7 cellular contexts compared by ENCODE assay signal in genomic region chr13:112685082-112685805, GRCh38. TPM values are rescaled to one million over a fixed set of nuclear protein-coding genes. Genes with fewer than 3 reads are reported as not detected.
A peak's percentile ranks its signal among the peaks of the same experiment; 100 is the strongest.
DNase-seq lines count a peak whose midpoint lies in the region; ATAC-seq, FAIRE-seq and TF ChIP-seq lines count a peak whose summit lies in the region.
"Not testable (repeated sequence)": the region's sequence is repeated elsewhere in the genome, so short reads cannot be mapped to it uniquely, and the experiment has no call there.

No MANE protein-coding gene starts in this region.

- 0 out of 4 replicates have a peak, but pooled peaks of 1 of the 2 experiments have one; percentile 22 for TF ChIP-seq EP300 in HepG2 (IDR thresholded peaks at IDR 0.05; ENCODE audit: low read depth in 2 of 2, low read length in 2 of 2)
- TF ChIP-seq EP300 in HepG2 (CRISPR knock-in tag; IDR thresholded peaks at IDR 0.05; ENCODE audit: borderline replicate concordance) = not testable (repeated sequence)
- peak in 2 of 4 donors; percentile 16 to 79 for TF ChIP-seq EP300 in upper lobe of left lung (IDR thresholded peaks at IDR 0.05)

- POLR2A ChIA-PET in HepG2 (lab: Yijun Ruan, JAX) = not testable (repeated sequence)

- H3K27me3 ChIP-seq in HepG2 (ENCODE audit: control insufficient read depth in 1 of 2, insufficient read depth in 2 of 2, low read length in 2 of 2) = peaks cover 2 to 14% of the 10 kb centered on the region in 2 experiments; a peak in 3 of 5 replicates
- not testable (repeated sequence) for H3K27me3 ChIP-seq in upper lobe of left lung

- H3K4me3 ChIP-seq in kidney (ENCODE audit: low read length in 2 of 2); HepG2 (replicated peaks in 1 of 3; ENCODE audit: insufficient read depth in 1 of 3, low read depth in 2 of 3, low read length in 3 of 3); upper lobe of left lung: not testable (repeated sequence)

- not testable (repeated sequence) for H3K9ac ChIP-seq in kidney (ENCODE audit: low read length in 2 of 2); HepG2 (ENCODE audit: insufficient read depth, low read depth, low read length)

- H3K4me1 ChIP-seq in kidney (ENCODE audit: control insufficient read depth in 1 of 2, insufficient read depth in 1 of 2, low read depth in 1 of 2, low read length in 2 of 2) = not testable (repeated sequence)
- peaks cover 27% of the 10 kb centered on the region for H3K4me1 ChIP-seq in HepG2 (ENCODE audit: insufficient read depth, low read length)
- H3K4me1 ChIP-seq in upper lobe of left lung = peaks cover 14 to 37% (median 22%) of the 10 kb centered on the region in 4 donors

- not testable (repeated sequence) for BruUV-seq in HepG2 (replicated peaks; lab: Mats Ljungman, UMichigan)

- not testable (repeated sequence) for H3K9me3 ChIP-seq in kidney (ENCODE audit: control insufficient read depth in 1 of 2, low read length in 2 of 2); HepG2 (ENCODE audit: low read length); upper lobe of left lung

- WGBS in HepG2 (ENCODE audit: low lambda C conversion rate) = 20% methylated on average over 9 of the region's 10 CpGs
- 61 to 75% methylated on average over 10 of the region's 10 CpGs for WGBS in upper lobe of left lung, 2 donors

- CTCF ChIA-PET in HepG2 (lab: Yijun Ruan, JAX; ENCODE audit: low intra/inter-chr PET ratio, low total read pairs) = not testable (repeated sequence)

- intact Hi-C loops in kidney (cut with DNase I) = not testable (repeated sequence)
- intact Hi-C loops in HepG2 (cut with micrococcal nuclease; ENCODE audit: unreplicated experiment) = loop anchor here (5.0 kb wide), 1 partner anchor 43 kb away; no protein-coding TSS in a partner anchor

- FAIRE-seq in kidney (lab: Jason Lieb, UNC) (peak; percentile 61), HepG2 (lab: Jason Lieb, UNC) (peak; percentile 58)

- H3K36me3 ChIP-seq in kidney (ENCODE audit: control insufficient read depth in 1 of 2, insufficient read depth in 2 of 2, low read length in 2 of 2); HepG2 (replicated peaks in 1 of 2; ENCODE audit: control insufficient read depth in 1 of 2, insufficient read depth in 2 of 2, low read length in 2 of 2); upper lobe of left lung: not testable (repeated sequence)

- peaks cover 14% of the 10 kb centered on the region for H3K4me1 Mint-ChIP-seq in activated naive CD4-positive, alpha-beta T cell treated with anti-CD3 and anti-CD28 coated beads, Interleukin-2, amount 50 U/mL, for 24 hours
- not testable (repeated sequence) for H3K4me1 Mint-ChIP-seq in progenitor cell of endocrine pancreas (ENCODE audit: low read depth)

- not testable (repeated sequence) for H3K79me2 ChIP-seq in HepG2 (ENCODE audit: insufficient read depth, low read length)

- TF ChIP-seq CTCF in kidney (IDR thresholded peaks at IDR 0.05; ENCODE audit: borderline replicate concordance, extremely low read depth, insufficient read depth); HepG2 (CRISPR knock-in tag; IDR thresholded peaks at IDR 0.05); progenitor cell of endocrine pancreas (IDR thresholded peaks at IDR 0.05; ENCODE audit: unreplicated experiment); upper lobe of left lung (IDR thresholded peaks at IDR 0.05): not testable (repeated sequence)

- not testable (repeated sequence) for TF ChIP-seq RAD21 in HepG2 (CRISPR knock-in tag; IDR thresholded peaks at IDR 0.05)

- H3K36me3 Mint-ChIP-seq in activated naive CD4-positive, alpha-beta T cell treated with anti-CD3 and anti-CD28 coated beads, Interleukin-2, amount 50 U/mL, for 24 hours; progenitor cell of endocrine pancreas (ENCODE audit: insufficient read depth): not testable (repeated sequence)

- peak overlapping the region; percentile 76 for H3K27ac Mint-ChIP-seq in activated naive CD4-positive, alpha-beta T cell treated with anti-CD3 and anti-CD28 coated beads, Interleukin-2, amount 50 U/mL, for 24 hours
- peak overlapping the region; percentile 63 for H3K27ac Mint-ChIP-seq in progenitor cell of endocrine pancreas

- in situ Hi-C loops in HepG2 (cut with HindIII; ENCODE audit: extremely low pct_ligation_motif_present, low pct_unique_long_range_greater_than_20kb) = not testable (repeated sequence)

- not testable (repeated sequence) for H3K27me3 Mint-ChIP-seq in activated naive CD4-positive, alpha-beta T cell treated with anti-CD3 and anti-CD28 coated beads, Interleukin-2, amount 50 U/mL, for 24 hours; progenitor cell of endocrine pancreas

- not testable (repeated sequence) for TF ChIP-seq POLR2A in HepG2 (IDR thresholded peaks at IDR 0.05; ENCODE audit: insufficient read depth in 1 of 2, low read depth in 2 of 2, low read length in 2 of 2); upper lobe of left lung (IDR thresholded peaks at IDR 0.05)

- not testable (repeated sequence) for ATAC-seq in HepG2
- peak in 1 of 2 donors; percentile 83 for ATAC-seq in upper lobe of left lung (ENCODE audit: low FRiP score in 2 of 2)

- not testable (repeated sequence) for H3K4me2 ChIP-seq in HepG2 (ENCODE audit: low read depth, low read length)

- peak; percentile 21 for DNase-seq in HK-2 (ENCODE audit: unreplicated experiment)
- DNase-seq in kidney = peak; percentile 65
- DNase-seq in HepG2 (ENCODE audit: low spot score) = peak; percentile 36
- DNase-seq in mesenteric fat pad (ENCODE audit: low spot score) = peak; percentile 11
- peak; percentile 2 for DNase-seq in progenitor cell of endocrine pancreas (ENCODE audit: low spot score, unreplicated experiment)
- DNase-seq in upper lobe of left lung = peak in 1 of 2 donors; percentile 72

- not testable (repeated sequence) for H2AFZ ChIP-seq in HepG2 (ENCODE audit: low read length)

- H3K27ac ChIP-seq in kidney (ENCODE audit: low read depth in 2 of 2, low read length in 2 of 2); HepG2 (ENCODE audit: extremely low read length, insufficient read depth, low read length): not testable (repeated sequence)
- H3K27ac ChIP-seq in upper lobe of left lung = peak overlapping the region; percentile 63 to 99 (median 86)

- not testable (repeated sequence) for H3K9me3 Mint-ChIP-seq in activated naive CD4-positive, alpha-beta T cell treated with anti-CD3 and anti-CD28 coated beads, Interleukin-2, amount 50 U/mL, for 24 hours; progenitor cell of endocrine pancreas (ENCODE audit: low read depth)

- not testable (repeated sequence) for H3K4me3 Mint-ChIP-seq in activated naive CD4-positive, alpha-beta T cell treated with anti-CD3 and anti-CD28 coated beads, Interleukin-2, amount 50 U/mL, for 24 hours; progenitor cell of endocrine pancreas (ENCODE audit: low read depth)

- H4K20me1 ChIP-seq in HepG2 (ENCODE audit: insufficient read depth, low read length) = not testable (repeated sequence)

TF ChIP-seq in HepG2, 621 proteins besides CTCF, POLR2A, EP300 and RAD21 (continues in another document):
- TF ChIP-seq SOX6 (IDR thresholded peaks at IDR 0.05) = not testable (repeated sequence)
- TF ChIP-seq SOX6 (CRISPR knock-in tag; IDR thresholded peaks at IDR 0.05) (peak; percentile 27; the same call in 1 of the 2 replicates), ZMYM2 (CRISPR knock-in tag; IDR thresholded peaks at IDR 0.05) (0 out of 2 replicates have a peak, but pooled peaks have one; percentile 16), SATB2 (CRISPR knock-in tag; IDR thresholded peaks at IDR 0.05) (peak; percentile 83; the same call in 1 of the 2 replicates), ZNF460 (CRISPR knock-in tag; IDR thresholded peaks at IDR 0.05; ENCODE audit: borderline replicate concordance) (peak; percentile 71; the same call in 1 of the 2 replicates), SAP130 (CRISPR knock-in tag; IDR thresholded peaks at IDR 0.05; ENCODE audit: low read depth) (0 out of 2 replicates have a peak, but pooled peaks have one; percentile 21), GATAD2A (CRISPR knock-in tag; IDR thresholded peaks at IDR 0.05) (0 out of 2 replicates have a peak, but pooled peaks have one; percentile 10)

RNA-seq across cellular contexts. Expression of gene ATP11A, which starts 4.6 kb away (rescaled TPM):
- 212 TPM for total RNA-seq in kidney
- polyA plus RNA-seq in kidney (ENCODE audit: insufficient read depth, low read depth, low replicate concordance) = 4.9 TPM
- total RNA-seq in HepG2 (2016; rRNA removed; fragmentation: Illumina TruSeq; extraction: Trizol) = 18.4 and 18.9 TPM in 2 replicates
- total RNA-seq in HepG2 (2016; cell fraction: cytosol; rRNA removed; fragmentation: Illumina TruSeq; extraction: Trizol; ENCODE audit: low read depth) = 5.5 and 6.6 TPM in 2 replicates
- 13.9 and 19.4 TPM in 2 replicates for total RNA-seq in HepG2 (2016; cell fraction: insoluble cytoplasmic fraction; rRNA removed; fragmentation: Illumina TruSeq; extraction: Trizol)
- 12.7 and 14.7 TPM in 2 replicates for total RNA-seq in HepG2 (2016; cell fraction: membrane; rRNA removed; fragmentation: Illumina TruSeq; extraction: Trizol)
- total RNA-seq in HepG2 (2016; cell fraction: nucleus; rRNA removed; fragmentation: Illumina TruSeq; extraction: Trizol) = 44.6 and 51.9 TPM in 2 replicates
- polyA plus RNA-seq in HepG2 (2011; rRNA removed) = 20.1 and 24.0 TPM in 2 replicates
- 13.1 and 13.2 TPM in 2 replicates for polyA plus RNA-seq in HepG2 (2011; cell fraction: cytosol; rRNA removed)
- polyA plus RNA-seq in HepG2 (2011; cell fraction: nucleus; rRNA removed) = 168 and 195 TPM in 2 replicates
- polyA plus RNA-seq in HepG2 (2012) = 36.8 and 55.4 TPM in 2 replicates
- 1.3 and 1.5 TPM in 2 replicates for polyA plus RNA-seq in HepG2 (2016; cell fraction: cytosol; fragmentation: Illumina TruSeq; extraction: Trizol; ENCODE audit: low read depth)
- polyA plus RNA-seq in HepG2 (2016; cell fraction: insoluble cytoplasmic fraction; fragmentation: Illumina TruSeq; extraction: Trizol; ENCODE audit: low read depth) = 12.9 TPM in 2 replicates
- 3.0 and 3.7 TPM in 2 replicates for polyA plus RNA-seq in HepG2 (2016; cell fraction: membrane; fragmentation: Illumina TruSeq; extraction: Trizol; ENCODE audit: low read depth)
- 72.0 and 87.4 TPM in 2 replicates for polyA plus RNA-seq in HepG2 (2016; cell fraction: nucleus; fragmentation: Illumina TruSeq; extraction: Trizol; ENCODE audit: insufficient read depth, low read depth)
- polyA minus RNA-seq in HepG2 (2011; rRNA and poly(A)+ RNA removed; ENCODE audit: low replicate concordance) = 14.4 and 71.9 TPM in 2 replicates
- polyA minus RNA-seq in HepG2 (2011; cell fraction: cytosol; rRNA and poly(A)+ RNA removed) = 42.1 and 46.7 TPM in 2 replicates
- polyA minus RNA-seq in HepG2 (2011; cell fraction: nucleus; rRNA and poly(A)+ RNA removed) = 107 and 137 TPM in 2 replicates
- total RNA-seq in mesenteric fat pad = 63.5 TPM
- 100 and 109 TPM in 2 replicates for total RNA-seq in progenitor cell of endocrine pancreas
- 100 to 1,000 TPM; 159 to 285 (median 260) TPM for total RNA-seq in upper lobe of left lung
